In genomic region chr16:1708083-1708767, GRCh38 we compare ENCODE assay signal across 7 cellular contexts. TPM values are rescaled to one million over a fixed set of nuclear protein-coding genes. Genes with fewer than 3 reads are reported as not detected.
DNase-seq lines count a peak whose midpoint lies in the region; ATAC-seq and TF ChIP-seq lines count a peak whose summit lies in the region.

No MANE protein-coding gene starts in this region.

- WGBS in GM23248 (ENCODE audit: low coverage in 1 of 2, low lambda C conversion rate in 2 of 2, missing lambda C conversion rate in 2 of 2), 2 experiments: 59% methylated on average over 18 of the region's 18 CpGs

- no peak for DNase-seq in GM23248
- peak in 16 of 34 experiments; percentile 7 to 44 (median 24) for DNase-seq in T-cell
- DNase-seq in fibroblast of lung (ENCODE audit: low read depth in 2 of 2): peak in 1 of 2 donors; percentile 32
- DNase-seq in retinal pigment epithelial cell (ENCODE audit: low read depth): no peak
- no peak for DNase-seq in NCI-H1105 treated with DMSO at 0.1 percent for 48 hours (lab: John Stamatoyannopoulos, UW)
- no peak for DNase-seq in cerebellum (ENCODE audit: low spot score)

- no peaks in the 10 kb centered on the region for H3K36me3 Mint-ChIP-seq in T-cell

- no peaks in the 10 kb centered on the region for H3K27me3 Mint-ChIP-seq in T-cell

- H3K4me2 ChIP-seq in GM23248 (ENCODE audit: unreplicated experiment) (peak overlapping the region; percentile 99), fibroblast of lung (ENCODE audit: extremely low read depth, insufficient read depth, low read length) (peak overlapping the region; percentile 99)

- H3K9me2 ChIP-seq in GM23248 (ENCODE audit: insufficient read depth): no peaks in the 10 kb centered on the region

- H3K4me3 ChIP-seq in GM23248 (peak overlapping the region; percentile 97), fibroblast of lung (replicated peaks in 1 of 4; ENCODE audit: control extremely low read depth in 1 of 4, insufficient read depth in 1 of 4, low read depth in 3 of 4, low read length in 4 of 4) (peak overlapping the region; percentile 56 to 89 (median 86)), retinal pigment epithelial cell (ENCODE audit: low read length) (peak overlapping the region; percentile 90)

- POLR2A ChIA-PET in T-cell (lab: Charles Lee): no interaction called here

- H2AFZ ChIP-seq in GM23248: no peak overlapping the region
- H2AFZ ChIP-seq in fibroblast of lung (ENCODE audit: low read length): no peak overlapping the region

- H4K20me1 ChIP-seq in GM23248 (ENCODE audit: insufficient read depth) (peaks cover 3% of the 10 kb centered on the region), fibroblast of lung (ENCODE audit: control insufficient read depth, extremely low read depth, insufficient read depth, low read length) (no peaks in the 10 kb centered on the region)

- CTCF ChIA-PET in T-cell (lab: Charles Lee): interaction anchor here in 1 of 2 donors (0.6 to 1.2 kb wide), 4 partner anchors 12 to 98 kb away, joined by 3 to 8 read pairs (median 3); no protein-coding TSS in a partner anchor

- peak overlapping the region; percentile 95 for H3K9ac ChIP-seq in GM23248
- peak overlapping the region; percentile 6 for H3K9ac ChIP-seq in fibroblast of lung (ENCODE audit: insufficient read depth, low read length)

- H3K9me3 ChIP-seq in GM23248 (ENCODE audit: low read depth) (no peaks in the 10 kb centered on the region), fibroblast of lung (ENCODE audit: control insufficient read depth, insufficient read depth, low read depth, low read length) (no peaks in the 10 kb centered on the region)

- H3K36me3 ChIP-seq in GM23248 (ENCODE audit: low read depth) (no peaks in the 10 kb centered on the region), fibroblast of lung (ENCODE audit: control insufficient read depth, insufficient read depth, low read length) (no peaks in the 10 kb centered on the region)

- H3K27ac Mint-ChIP-seq in T-cell: peak overlapping the region in 1 of 2 donors; percentile 48

- H3K4me3 Mint-ChIP-seq in T-cell: peak overlapping the region; percentile 86 to 99 (median 87)

- ATAC-seq in T-cell (replicated peaks in 1 of 4) (no peak), HG03135 (IDR thresholded peaks at IDR 0.05; ENCODE audit: unreplicated experiment) (no peak)

- H3K79me2 ChIP-seq in GM23248 (ENCODE audit: insufficient read depth): peaks cover 70% of the 10 kb centered on the region
- peaks cover 66% of the 10 kb centered on the region for H3K79me2 ChIP-seq in fibroblast of lung (ENCODE audit: control insufficient read depth, insufficient read depth, low read length)

- H3K27me3 ChIP-seq in GM23248 (replicated peaks; ENCODE audit: insufficient read depth) (no peaks in the 10 kb centered on the region), fibroblast of lung (ENCODE audit: control insufficient read depth, insufficient read depth, low read length) (no peaks in the 10 kb centered on the region)

- H3K9me3 Mint-ChIP-seq in T-cell: no peaks in the 10 kb centered on the region

- peaks cover 45 to 52% (median 47%) of the 10 kb centered on the region in 3 donors for H3K4me1 Mint-ChIP-seq in T-cell

- H3K27ac ChIP-seq in GM23248: peak overlapping the region; percentile 86
- H3K27ac ChIP-seq in fibroblast of lung (ENCODE audit: insufficient read depth, low read length): peak overlapping the region; percentile 44

- H3K4me1 ChIP-seq in GM23248 (ENCODE audit: insufficient read depth) (peaks cover 26% of the 10 kb centered on the region), fibroblast of lung (ENCODE audit: control insufficient read depth, extremely low read depth, insufficient read depth, low read length) (peaks cover 11% of the 10 kb centered on the region)

- in situ Hi-C loops in GM23248 (cut with MboI): no loop called here

- TF ChIP-seq CTCF in fibroblast of lung (conservative IDR thresholded peaks at IDR 0.05 in 1 of 2, IDR thresholded peaks at IDR 0.05 in 1 of 2; ENCODE audit: low read depth in 1 of 2, low read length in 2 of 2) (no peak), retinal pigment epithelial cell (conservative IDR thresholded peaks at IDR 0.05; ENCODE audit: low read depth, low read length) (no peak)

- H3F3A ChIP-seq in GM23248 (ENCODE audit: insufficient read depth): peaks cover 30% of the 10 kb centered on the region

RNA-seq across cellular contexts. Expression of gene MAPK8IP3, which starts 2.2 kb away (rescaled TPM):
- 28.3 and 58.9 TPM in 2 replicates for total RNA-seq in GM23248 (2014; rRNA removed; shearing (Covaris generic))
- 9.1 and 10.0 TPM in 2 replicates for polyA plus RNA-seq in GM23248 (2016; fragmentation: Nextera tagmentation; extraction: Ambion mirVana)
- total RNA-seq in T-cell: 100 to 1,000 TPM; 216 to 309 (median 290) TPM
- 24.1 and 36.3 TPM in 2 replicates for total RNA-seq in fibroblast of lung
- polyA plus RNA-seq in fibroblast of lung: 7.9 and 9.4 TPM in 2 replicates
- 15.2 and 16.4 TPM in 2 replicates for polyA plus RNA-seq in fibroblast of lung (2012)
- polyA minus RNA-seq in fibroblast of lung (ENCODE audit: low replicate concordance): 6.8 and 34.6 TPM in 2 replicates
- total RNA-seq in cerebellum: 85.3 TPM

RNA-seq across cellular contexts. Expression of gene JPT2, which starts 30.1 kb away (rescaled TPM):
- total RNA-seq in GM23248 (2014; rRNA removed; shearing (Covaris generic)): 51.8 and 55.9 TPM in 2 replicates
- polyA plus RNA-seq in GM23248 (2016; fragmentation: Nextera tagmentation; extraction: Ambion mirVana) (6.5 and 8.0 TPM in 2 replicates), fibroblast of lung (41.2 and 55.2 TPM in 2 replicates)
- total RNA-seq in T-cell (10 to 100 TPM; 13.8 to 51.1 (median 41.3) TPM), fibroblast of lung (15.5 and 22.9 TPM in 2 replicates), cerebellum (23.3 TPM)
- polyA plus RNA-seq in fibroblast of lung (2012): 35.3 and 45.9 TPM in 2 replicates
- polyA minus RNA-seq in fibroblast of lung (ENCODE audit: low replicate concordance): 15.7 and 16.3 TPM in 2 replicates
